In genomic region chr3:12632523-12632922, GRCh38 we compare ENCODE assay signal across 20 cellular contexts. TPM values are rescaled to one million over a fixed set of nuclear protein-coding genes. Genes with fewer than 3 reads are reported as not detected.
DNase-seq lines count a peak whose midpoint lies in the region; ATAC-seq and TF ChIP-seq lines count a peak whose summit lies in the region.
"Had no signal": no experiment of that assay in that cellular context is flagged by ENCODE, and none has a peak within 500 bp of the region (broad histone marks: within the 10 kb centered on the region; RNA-seq: fewer than 3 reads in every experiment).

No MANE protein-coding gene starts in this region.

- no peak for ATAC-seq in activated CD8-positive, alpha-beta T cell treated with anti-CD3 and anti-CD28 coated beads for 36 hours
- no peak for ATAC-seq in activated CD8-positive, alpha-beta T cell treated with anti-CD3 and anti-CD28 coated beads, Interleukin-2, amount 10 ng/mL, durations not matched to agents 7 days and 5 days
- no peak for ATAC-seq in CD4-positive, alpha-beta T cell (ENCODE audit: poor library complexity)
- ATAC-seq in WTC11 (no peak), upper lobe of left lung (ENCODE audit: low FRiP score in 2 of 2) (no peak), GM21528 (IDR thresholded peaks at IDR 0.05; ENCODE audit: low FRiP score, unreplicated experiment) (no peak)

- H3K4me1 ChIP-seq in neural progenitor cell (peaks cover 15% of the 10 kb centered on the region), upper lobe of left lung (peaks cover 14 to 26% (median 20%) of the 10 kb centered on the region in 4 donors), mesendoderm (ENCODE audit: control insufficient read depth, low read depth, low read length) (peaks cover 5% of the 10 kb centered on the region)

- H3K36me3 Mint-ChIP-seq in activated CD8-positive, alpha-beta T cell treated with anti-CD3 and anti-CD28 coated beads for 36 hours (ENCODE audit: low read depth): peaks cover 16% of the 10 kb centered on the region
- H3K36me3 Mint-ChIP-seq in activated CD8-positive, alpha-beta T cell treated with anti-CD3 and anti-CD28 coated beads, Interleukin-2, amount 10 ng/mL, durations not matched to agents 7 days and 5 days (ENCODE audit: low read depth): peaks cover 16% of the 10 kb centered on the region
- H3K36me3 Mint-ChIP-seq in CD4-positive, alpha-beta T cell (ENCODE audit: low read depth): peaks cover 32% of the 10 kb centered on the region
- H3K36me3 Mint-ChIP-seq in WTC11 (no peaks in the 10 kb centered on the region), neural progenitor cell (peaks cover 15% of the 10 kb centered on the region)

- no peak overlapping the region for H4K8ac ChIP-seq in mesendoderm (ENCODE audit: low read depth, low read length)

- H3K4ac ChIP-seq in mesendoderm (ENCODE audit: low read depth, low read length): no peak overlapping the region

- H3K23ac ChIP-seq in mesendoderm (ENCODE audit: low read length): no peak overlapping the region

- CTCF ChIA-PET in activated CD8-positive, alpha-beta T cell treated with anti-CD3 and anti-CD28 coated beads for 36 hours (lab: Charles Lee): no interaction called here
- CTCF ChIA-PET in activated CD8-positive, alpha-beta T cell treated with anti-CD3 and anti-CD28 coated beads, Interleukin-2, amount 10 ng/mL, durations not matched to agents 7 days and 5 days (lab: Charles Lee): no interaction called here
- CTCF ChIA-PET in CD4-positive, alpha-beta T cell (lab: Charles Lee): interaction anchor here (1.2 kb wide), 1 partner anchor 11 kb away, joined by 3 read pairs; no protein-coding TSS in a partner anchor
- CTCF ChIA-PET in WTC11 (lab: Charles Lee): no interaction called here

- no peak overlapping the region for H2AK5ac ChIP-seq in mesendoderm (ENCODE audit: low read length)

- intact Hi-C loops in activated CD8-positive, alpha-beta T cell treated with anti-CD3 and anti-CD28 coated beads for 36 hours (cut with micrococcal nuclease): no loop called here
- intact Hi-C loops in CD4-positive, alpha-beta T cell (cut with DNase I, micrococcal nuclease): no loop called here

- no peak overlapping the region for H2AFZ ChIP-seq in neural progenitor cell (replicated peaks)

- H3K79me2 ChIP-seq in neural progenitor cell (ENCODE audit: low read depth) (peaks cover 100% of the 10 kb centered on the region), mesendoderm (ENCODE audit: control insufficient read depth, insufficient read depth, low read length) (peaks cover 65% of the 10 kb centered on the region)

- TF ChIP-seq POLR2A in upper lobe of left lung (IDR thresholded peaks at IDR 0.05): no peak

- H2BK5ac ChIP-seq in mesendoderm (ENCODE audit: low read length): no peak overlapping the region

- peaks cover 9% of the 10 kb centered on the region for H3K79me1 ChIP-seq in mesendoderm (ENCODE audit: low read length)

- no peak overlapping the region for H2BK120ac ChIP-seq in mesendoderm (ENCODE audit: low read depth, low read length)

- peak overlapping the region; percentile 71 for H3K27ac Mint-ChIP-seq in activated CD8-positive, alpha-beta T cell treated with anti-CD3 and anti-CD28 coated beads for 36 hours
- no peak overlapping the region for H3K27ac Mint-ChIP-seq in activated CD8-positive, alpha-beta T cell treated with anti-CD3 and anti-CD28 coated beads, Interleukin-2, amount 10 ng/mL, durations not matched to agents 7 days and 5 days
- H3K27ac Mint-ChIP-seq in CD4-positive, alpha-beta T cell: peak overlapping the region; percentile 36
- peak overlapping the region; percentile 47 for H3K27ac Mint-ChIP-seq in WTC11
- no peak overlapping the region for H3K27ac Mint-ChIP-seq in neural progenitor cell
- H3K27ac Mint-ChIP-seq: HFFc6 had no signal

- POLR2A ChIA-PET in activated CD8-positive, alpha-beta T cell treated with anti-CD3 and anti-CD28 coated beads for 36 hours (lab: Charles Lee): interaction anchor here (0.8 to 1.5 kb wide), 2 partner anchors 31 to 58 kb away, joined by 3 read pairs; no protein-coding TSS in a partner anchor
- POLR2A ChIA-PET in activated CD8-positive, alpha-beta T cell treated with anti-CD3 and anti-CD28 coated beads, Interleukin-2, amount 10 ng/mL, durations not matched to agents 7 days and 5 days (lab: Charles Lee): no interaction called here
- POLR2A ChIA-PET in CD4-positive, alpha-beta T cell (lab: Charles Lee): no interaction called here
- POLR2A ChIA-PET in WTC11 (lab: Charles Lee): no interaction called here

- H4K20me1 ChIP-seq in neural progenitor cell (ENCODE audit: low read depth): peaks cover 94% of the 10 kb centered on the region

- H3K4me3 Mint-ChIP-seq in activated CD8-positive, alpha-beta T cell treated with anti-CD3 and anti-CD28 coated beads for 36 hours: no peak overlapping the region
- no peak overlapping the region for H3K4me3 Mint-ChIP-seq in activated CD8-positive, alpha-beta T cell treated with anti-CD3 and anti-CD28 coated beads, Interleukin-2, amount 10 ng/mL, durations not matched to agents 7 days and 5 days
- peak overlapping the region; percentile 11 for H3K4me3 Mint-ChIP-seq in CD4-positive, alpha-beta T cell
- H3K4me3 Mint-ChIP-seq in WTC11 (no peak overlapping the region), neural progenitor cell (no peak overlapping the region)
- H3K4me3 Mint-ChIP-seq: HFFc6 had no signal

- H3K27ac ChIP-seq in CD4-positive, alpha-beta T cell (ENCODE audit: low read depth, low read length): no peak overlapping the region
- peak overlapping the region; percentile 82 for H3K27ac ChIP-seq in neural progenitor cell
- H3K27ac ChIP-seq in upper lobe of left lung: no peak overlapping the region
- no peak overlapping the region for H3K27ac ChIP-seq in mesendoderm (ENCODE audit: low read depth, low read length)

- H2BK15ac ChIP-seq in mesendoderm (replicated peaks; ENCODE audit: low read depth): no peak overlapping the region

- TF ChIP-seq CTCF in activated CD8-positive, alpha-beta T cell treated with anti-CD3 and anti-CD28 coated beads for 36 hours (IDR thresholded peaks at IDR 0.05): no peak
- TF ChIP-seq CTCF in CD4-positive, alpha-beta T cell (IDR thresholded peaks at IDR 0.05): no peak
- TF ChIP-seq CTCF in WTC11 (IDR thresholded peaks at IDR 0.05) (no peak), neural progenitor cell (IDR thresholded peaks at IDR 0.05) (no peak), upper lobe of left lung (IDR thresholded peaks at IDR 0.05) (no peak)

- no peak overlapping the region for H4K5ac ChIP-seq in mesendoderm (ENCODE audit: low read length)

- H3K9ac ChIP-seq in neural progenitor cell: no peak overlapping the region
- no peak overlapping the region for H3K9ac ChIP-seq in mesendoderm (ENCODE audit: low read length)

- H3K27me3 ChIP-seq in CD4-positive, alpha-beta T cell (ENCODE audit: control insufficient read depth, insufficient read depth, low read length): no peaks in the 10 kb centered on the region
- H3K27me3 ChIP-seq in neural progenitor cell: no peaks in the 10 kb centered on the region
- H3K27me3 ChIP-seq in upper lobe of left lung: no peaks in the 10 kb centered on the region
- H3K27me3 ChIP-seq in mesendoderm (ENCODE audit: insufficient read depth, low read length, poor library complexity): no peaks in the 10 kb centered on the region

- H3K36me3 ChIP-seq in neural progenitor cell: no peaks in the 10 kb centered on the region
- no peaks in the 10 kb centered on the region for H3K36me3 ChIP-seq in upper lobe of left lung
- no peaks in the 10 kb centered on the region for H3K36me3 ChIP-seq in mesendoderm (ENCODE audit: control insufficient read depth, insufficient read depth, low read length)

- no peak overlapping the region for H3K18ac ChIP-seq in mesendoderm (ENCODE audit: low read length)

- peaks cover 18% of the 10 kb centered on the region for H3F3A ChIP-seq in neural progenitor cell (ENCODE audit: low read depth)

- H3K4me2 ChIP-seq in neural progenitor cell: no peak overlapping the region
- H3K4me2 ChIP-seq in mesendoderm (ENCODE audit: low read length): no peak overlapping the region

- no peak overlapping the region for H3K4me3 ChIP-seq in neural progenitor cell
- H3K4me3 ChIP-seq in upper lobe of left lung: no peak overlapping the region
- no peak overlapping the region for H3K4me3 ChIP-seq in mesendoderm (ENCODE audit: low read length)

- peaks cover 1% of the 10 kb centered on the region for H3K9me3 Mint-ChIP-seq in activated CD8-positive, alpha-beta T cell treated with anti-CD3 and anti-CD28 coated beads for 36 hours
- no peaks in the 10 kb centered on the region for H3K9me3 Mint-ChIP-seq in activated CD8-positive, alpha-beta T cell treated with anti-CD3 and anti-CD28 coated beads, Interleukin-2, amount 10 ng/mL, durations not matched to agents 7 days and 5 days (ENCODE audit: insufficient read depth)
- H3K9me3 Mint-ChIP-seq in CD4-positive, alpha-beta T cell: no peaks in the 10 kb centered on the region
- H3K9me3 Mint-ChIP-seq in WTC11 (no peaks in the 10 kb centered on the region), neural progenitor cell (no peaks in the 10 kb centered on the region)
- H3K9me3 Mint-ChIP-seq: HFFc6 had no signal

- no peak for DNase-seq in activated CD8-positive, alpha-beta T cell treated with anti-CD3 and anti-CD28 coated beads for 36 hours
- no peak for DNase-seq in activated CD8-positive, alpha-beta T cell treated with anti-CD3 and anti-CD28 coated beads, Interleukin-2, amount 10 ng/mL, durations not matched to agents 7 days and 5 days
- no peak for DNase-seq in CD4-positive, alpha-beta T cell
- DNase-seq in WTC11 (ENCODE audit: low spot score): no peak
- no peak for DNase-seq in neural progenitor cell (ENCODE audit: low spot score)
- no peak for DNase-seq in upper lobe of left lung
- DNase-seq in mesendoderm: no peak
- DNase-seq: COR-L47, GF-D8, HFFc6, KBM-7, MV-4-11, NCI-H1417, NCI-H187 treated with DMSO at 0.1 percent for 48 hours, NCI-H2171, NCI-H446, NCI-H69, RPMI8226, SIG-M5 had no signal

- H3K4me1 Mint-ChIP-seq in activated CD8-positive, alpha-beta T cell treated with anti-CD3 and anti-CD28 coated beads for 36 hours (ENCODE audit: low read depth): peaks cover 47% of the 10 kb centered on the region
- peaks cover 6% of the 10 kb centered on the region for H3K4me1 Mint-ChIP-seq in activated CD8-positive, alpha-beta T cell treated with anti-CD3 and anti-CD28 coated beads, Interleukin-2, amount 10 ng/mL, durations not matched to agents 7 days and 5 days (ENCODE audit: low read depth)
- H3K4me1 Mint-ChIP-seq in CD4-positive, alpha-beta T cell (ENCODE audit: low read depth): peaks cover 63% of the 10 kb centered on the region
- H3K4me1 Mint-ChIP-seq in WTC11 (peaks cover 34% of the 10 kb centered on the region), neural progenitor cell (peaks cover 12% of the 10 kb centered on the region)

- WGBS in upper lobe of left lung, 2 donors: 70 to 92% methylated on average over 2 of the region's 2 CpGs
- no CpG with 5 or more reads among the region's 2 CpGs for WGBS in mesendoderm (ENCODE audit: extremely low coverage, insufficient coverage, low lambda C conversion rate)

- no peak for TF ChIP-seq EP300 in upper lobe of left lung (IDR thresholded peaks at IDR 0.05)

- no peaks in the 10 kb centered on the region for H3K27me3 Mint-ChIP-seq in activated CD8-positive, alpha-beta T cell treated with anti-CD3 and anti-CD28 coated beads for 36 hours
- H3K27me3 Mint-ChIP-seq in activated CD8-positive, alpha-beta T cell treated with anti-CD3 and anti-CD28 coated beads, Interleukin-2, amount 10 ng/mL, durations not matched to agents 7 days and 5 days (ENCODE audit: low read depth): no peaks in the 10 kb centered on the region
- no peaks in the 10 kb centered on the region for H3K27me3 Mint-ChIP-seq in CD4-positive, alpha-beta T cell
- H3K27me3 Mint-ChIP-seq in WTC11 (ENCODE audit: low read depth) (no peaks in the 10 kb centered on the region), neural progenitor cell (ENCODE audit: insufficient read depth, low read depth) (peaks cover 7% of the 10 kb centered on the region)

- no peaks in the 10 kb centered on the region for H3K9me3 ChIP-seq in CD4-positive, alpha-beta T cell (ENCODE audit: control insufficient read depth, low read length)
- H3K9me3 ChIP-seq in neural progenitor cell (ENCODE audit: low read depth) (no peaks in the 10 kb centered on the region), upper lobe of left lung (no peaks in the 10 kb centered on the region)

- H3K56ac ChIP-seq in mesendoderm (ENCODE audit: low read length): no peak overlapping the region

RNA-seq across cellular contexts. Expression of gene RAF1, which starts 31.4 kb away (rescaled TPM):
- 10 to 100 TPM; 71.1 to 74.9 TPM for total RNA-seq in activated CD8-positive, alpha-beta T cell treated with anti-CD3 and anti-CD28 coated beads for 36 hours
- total RNA-seq in activated CD8-positive, alpha-beta T cell treated with anti-CD3 and anti-CD28 coated beads, Interleukin-2, amount 10 ng/mL, durations not matched to agents 7 days and 5 days: 10 to 100 TPM; 86.5 to 91.6 TPM
- 100 to 1,000 TPM; 127 to 139 TPM for total RNA-seq in CD4-positive, alpha-beta T cell
- total RNA-seq in WTC11 (2021) (85.0 to 101 TPM (median 86.1 TPM) in 3 replicates), neural progenitor cell (ENCODE audit: low replicate concordance) (115 and 130 TPM in 2 replicates), upper lobe of left lung (100 to 1,000 TPM in 4 of 6 donors, 10 to 100 TPM in 2; 78.7 to 195 (median 110) TPM)
- polyA plus RNA-seq in mesendoderm (2013, experiment 1 of 2): 75.7 TPM
- polyA plus RNA-seq in mesendoderm (2013, experiment 2 of 2): 74.9 TPM

Comparison
In these comparisons a context has a peak if more than half of its experiments do, and no peak if none do; other contexts are left out.
1. H3K27ac Mint-ChIP-seq: peak in activated CD8-positive, alpha-beta T cell treated with anti-CD3 and anti-CD28 coated beads for 36 hours (single experiment), CD4-positive, alpha-beta T cell (single experiment) and WTC11 (single experiment); none in activated CD8-positive, alpha-beta T cell treated with anti-CD3 and anti-CD28 coated beads, Interleukin-2, amount 10 ng/mL, durations not matched to agents 7 days and 5 days (single experiment) and neural progenitor cell (single experiment).